Comparison of ENCODE assay signal across 8 cellular contexts in genomic region chr22:39254789-39255298, GRCh38. TPM values are rescaled to one million over a fixed set of nuclear protein-coding genes. Genes with fewer than 3 reads are reported as not detected.
DNase-seq lines count a peak whose midpoint lies in the region; ATAC-seq, FAIRE-seq and TF ChIP-seq lines count a peak whose summit lies in the region.

No MANE protein-coding gene starts in this region.

- FAIRE-seq in A549 (lab: Jason Lieb, UNC): no peak

- TF ChIP-seq EP300 in A549 (IDR thresholded peaks at IDR 0.05): no peak

- TF ChIP-seq RAD21 in A549 (conservative IDR thresholded peaks at IDR 0.05 in 1 of 2, IDR thresholded peaks at IDR 0.05 in 1 of 2): no peak

- H3K27me3 ChIP-seq in fibroblast of lung (ENCODE audit: control insufficient read depth, insufficient read depth, low read length): no peaks in the 10 kb centered on the region
- H3K27me3 ChIP-seq in skeletal muscle tissue (ENCODE audit: control insufficient read depth in 3 of 3, insufficient read depth in 3 of 3, low read length in 3 of 3): peaks cover 0 to 2% (median 0%) of the 10 kb centered on the region in 3 donors

- H3K9me3 ChIP-seq in A549: no peaks in the 10 kb centered on the region
- no peaks in the 10 kb centered on the region for H3K9me3 ChIP-seq in fibroblast of lung (ENCODE audit: control insufficient read depth, insufficient read depth, low read depth, low read length)
- no peaks in the 10 kb centered on the region for H3K9me3 ChIP-seq in skeletal muscle tissue (ENCODE audit: control insufficient read depth in 3 of 3, low read length in 3 of 3)

- peak in 1 of 2 experiments; percentile 48 for DNase-seq in A549 (ENCODE audit: low read depth in 1 of 2, low spot score in 1 of 2)
- DNase-seq in activated CD4-positive, alpha-beta T cell treated with anti-CD3 and anti-CD28 coated beads, Interleukin-2, amount 50 U/mL, for 1 hour: peak; percentile 32
- peak in 1 of 2 donors; percentile 68 for DNase-seq in fibroblast of lung (ENCODE audit: low read depth in 2 of 2)
- DNase-seq in NCI-H2227 treated with DMSO at 0.1 percent for 48 hours (lab: John Stamatoyannopoulos, UW): no peak
- no peak for DNase-seq in NCI-H2171 (lab: John Stamatoyannopoulos, UW)

- CTCF ChIA-PET in A549 (lab: Yijun Ruan, JAX): interaction anchor here (0.6 to 2.9 kb wide), 6 partner anchors 10 to 119 kb away, joined by 3 to 16 read pairs (median 3); no protein-coding TSS in a partner anchor

- H4K20me1 ChIP-seq in fibroblast of lung (ENCODE audit: control insufficient read depth, extremely low read depth, insufficient read depth, low read length): no peaks in the 10 kb centered on the region

- H3K4me1 ChIP-seq in A549: peaks cover 44% of the 10 kb centered on the region
- peaks cover 24% of the 10 kb centered on the region for H3K4me1 ChIP-seq in fibroblast of lung (ENCODE audit: control insufficient read depth, extremely low read depth, insufficient read depth, low read length)
- H3K4me1 ChIP-seq in skeletal muscle tissue (ENCODE audit: control insufficient read depth in 3 of 3, insufficient read depth in 3 of 3, low read length in 3 of 3): peaks cover 46 to 69% (median 57%) of the 10 kb centered on the region in 3 donors

- peak overlapping the region; percentile 96 for H3K4me2 ChIP-seq in A549
- no peak overlapping the region for H3K4me2 ChIP-seq in fibroblast of lung (ENCODE audit: extremely low read depth, insufficient read depth, low read length)

- H3K4me3 ChIP-seq in A549: no peak overlapping the region
- H3K4me3 ChIP-seq in fibroblast of lung (replicated peaks in 1 of 4; ENCODE audit: control extremely low read depth in 1 of 4, insufficient read depth in 1 of 4, low read depth in 3 of 4, low read length in 4 of 4): no peak overlapping the region
- peak overlapping the region in 2 of 3 donors; percentile 54 to 68 for H3K4me3 ChIP-seq in skeletal muscle tissue (ENCODE audit: low read length in 3 of 3)

- POLR2A ChIA-PET in A549 (lab: Yijun Ruan, JAX): no interaction called here

- H3K79me2 ChIP-seq in fibroblast of lung (ENCODE audit: control insufficient read depth, insufficient read depth, low read length): no peaks in the 10 kb centered on the region

- H3K27ac ChIP-seq in A549: peak overlapping the region; percentile 78 to 91
- peak overlapping the region; percentile 58 for H3K27ac ChIP-seq in fibroblast of lung (ENCODE audit: insufficient read depth, low read length)
- peak overlapping the region; percentile 100 for H3K27ac ChIP-seq in skeletal muscle tissue (ENCODE audit: low read depth, low read length)

- WGBS in A549 (ENCODE audit: missing lambda C conversion rate): 13% methylated on average over 7 of the region's 15 CpGs

- no peak for TF ChIP-seq POLR2A in A549 (IDR thresholded peaks at IDR 0.05; ENCODE audit: low read length)

- H3K36me3 ChIP-seq in fibroblast of lung (ENCODE audit: control insufficient read depth, insufficient read depth, low read length): no peaks in the 10 kb centered on the region
- H3K36me3 ChIP-seq in skeletal muscle tissue (ENCODE audit: control insufficient read depth in 3 of 3, insufficient read depth in 3 of 3, low read length in 3 of 3): no peaks in the 10 kb centered on the region

- H2AFZ ChIP-seq in fibroblast of lung (ENCODE audit: low read length): peak overlapping the region; percentile 71

- TF ChIP-seq CTCF in A549 (IDR thresholded peaks at IDR 0.05) (no peak), fibroblast of lung (conservative IDR thresholded peaks at IDR 0.05 in 1 of 2, IDR thresholded peaks at IDR 0.05 in 1 of 2; ENCODE audit: low read depth in 1 of 2, low read length in 2 of 2) (no peak)

- peak in 1 of 2 experiments; percentile 52; a peak in 3 of 6 replicates for ATAC-seq in A549
- ATAC-seq in GM21825 (IDR thresholded peaks at IDR 0.05; ENCODE audit: unreplicated experiment): peak; percentile 57
- ATAC-seq in GM21423 (IDR thresholded peaks at IDR 0.05; ENCODE audit: unreplicated experiment): no peak

- H3K9ac ChIP-seq in fibroblast of lung (ENCODE audit: insufficient read depth, low read length) (peak overlapping the region; percentile 58), skeletal muscle tissue (ENCODE audit: low read depth in 1 of 3, low read length in 3 of 3) (peak overlapping the region; percentile 95 to 99 (median 95))

TF ChIP-seq in A549, 52 proteins besides CTCF, POLR2A, EP300 and RAD21:
- TF ChIP-seq PHF8 (IDR thresholded peaks at IDR 0.05; ENCODE audit: borderline replicate concordance, low read depth): no peak
- TF ChIP-seq BCL3 (IDR thresholded peaks at IDR 0.05): no peak
- no peak for TF ChIP-seq RCOR1 (IDR thresholded peaks at IDR 0.05; ENCODE audit: low read depth, low read length)
- TF ChIP-seq REST (IDR thresholded peaks at IDR 0.05): no peak
- no peak for TF ChIP-seq RNF2 (IDR thresholded peaks at IDR 0.05; ENCODE audit: borderline replicate concordance, low read depth)
- TF ChIP-seq, protein P1, sequence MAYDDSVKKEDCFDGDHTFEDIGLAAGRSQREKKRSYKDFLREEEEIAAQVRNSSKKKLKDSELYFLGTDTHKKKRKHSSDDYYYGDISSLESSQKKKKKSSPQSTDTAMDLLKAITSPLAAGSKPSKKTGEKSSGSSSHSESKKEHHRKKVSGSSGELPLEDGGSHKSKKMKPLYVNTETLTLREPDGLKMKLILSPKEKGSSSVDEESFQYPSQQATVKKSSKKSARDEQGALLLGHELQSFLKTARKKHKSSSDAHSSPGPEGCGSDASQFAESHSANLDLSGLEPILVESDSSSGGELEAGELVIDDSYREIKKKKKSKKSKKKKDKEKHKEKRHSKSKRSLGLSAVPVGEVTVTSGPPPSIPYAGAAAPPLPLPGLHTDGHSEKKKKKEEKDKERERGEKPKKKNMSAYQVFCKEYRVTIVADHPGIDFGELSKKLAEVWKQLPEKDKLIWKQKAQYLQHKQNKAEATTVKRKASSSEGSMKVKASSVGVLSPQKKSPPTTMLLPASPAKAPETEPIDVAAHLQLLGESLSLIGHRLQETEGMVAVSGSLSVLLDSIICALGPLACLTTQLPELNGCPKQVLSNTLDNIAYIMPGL (CRISPR knock-in tag; IDR thresholded peaks at IDR 0.05; ENCODE audit: borderline replicate concordance): no peak
- no peak for TF ChIP-seq SMC3 (IDR thresholded peaks at IDR 0.05)
- no peak for TF ChIP-seq TP53 (CRISPR knock-in tag; IDR thresholded peaks at IDR 0.05)
- TF ChIP-seq E2F6 (IDR thresholded peaks at IDR 0.05; ENCODE audit: borderline replicate concordance, low read depth): no peak

RNA-seq across cellular contexts. Expression of gene PDGFB, which starts 10.1 kb away (rescaled TPM):
- polyA plus RNA-seq in A549 (2011; rRNA removed) (4.0 and 4.5 TPM in 2 replicates), A549 (2017; fragmentation: RNase III; extraction: RNeasy Plus Mini Kit Qiagen cat#74134 plus additional on column Dnase treatment) (2.1 to 3.3 TPM (median 3.0 TPM) in 3 replicates), fibroblast of lung (0.03 and 0.50 TPM in 2 replicates)
- polyA plus RNA-seq in A549 (2012; cell fraction: cytosol; rRNA removed): 4.0 and 5.2 TPM in 2 replicates
- polyA plus RNA-seq in A549 (2012; cell fraction: nucleus; rRNA removed): 7.2 and 9.2 TPM in 2 replicates
- 3.2 and 4.7 TPM in 2 replicates for polyA minus RNA-seq in A549 (2011; rRNA and poly(A)+ RNA removed)
- total RNA-seq in fibroblast of lung (under 0.01 TPM in 1 of 2 replicates, not detected in the other), skeletal muscle tissue (8.9 TPM)
- polyA plus RNA-seq in fibroblast of lung (2012): 0.03 and 0.68 TPM in 2 replicates
- polyA minus RNA-seq in fibroblast of lung (ENCODE audit: low replicate concordance): 1.3 TPM in 1 of 2 replicates, not detected in the other

Comparison
In these comparisons a context has a peak if more than half of its experiments do, and no peak if none do; other contexts are left out.
1. H3K4me3 ChIP-seq: peak in skeletal muscle tissue (2 of 3); none in A549 (single experiment) and fibroblast of lung (0 of 4).
2. Peak in every context shown above with its lines, with median percentiles within 50 percentile points of each other: H3K27ac ChIP-seq.